8 cellular contexts compared by ENCODE assay signal in genomic region chr11:65381721-65382035, GRCh38. TPM values are rescaled to one million over a fixed set of nuclear protein-coding genes. Genes with fewer than 3 reads are reported as not detected.
DNase-seq lines count a peak whose midpoint lies in the region; ATAC-seq and TF ChIP-seq lines count a peak whose summit lies in the region.

No MANE protein-coding gene starts in this region.

- peak; percentile 50 for DNase-seq in GM03348 (ENCODE audit: low spot score)
- DNase-seq in HFF-Myc (ENCODE audit: extremely low read depth, low read depth), result no peak
- DNase-seq in SK-N-DZ (ENCODE audit: low spot score), result peak; percentile 37
- DNase-seq in epithelial cell of prostate (ENCODE audit: low read depth, low spot score), result peak; percentile 64
- DNase-seq in non-pigmented ciliary epithelial cell (ENCODE audit: low read depth), result peak; percentile 30
- DNase-seq in globus pallidus (ENCODE audit: low spot score), result no peak
- no peak for DNase-seq in activated effector memory CD4-positive, alpha-beta T cell treated with anti-CD3 and anti-CD28 coated beads, Interleukin-2, amount 50 U/mL, for 16 hours

- peak overlapping the region; percentile 99 for H3K27ac ChIP-seq in epithelial cell of prostate

- ATAC-seq in GM21529 (IDR thresholded peaks at IDR 0.05; ENCODE audit: unreplicated experiment), result no peak

- H3K4me3 ChIP-seq in HFF-Myc (replicated peaks; ENCODE audit: low read depth, low read length), result peak overlapping the region; percentile 32

- TF ChIP-seq CTCF in HFF-Myc (IDR thresholded peaks at IDR 0.05; ENCODE audit: low read depth, low read length, missing control alignments), result no peak

RNA-seq across cellular contexts. Expression of gene SLC25A45, which starts 0.8 kb away (rescaled TPM):
- polyA plus RNA-seq in SK-N-DZ (2014; cell fraction: cytosol; rRNA removed), result 2.4 and 3.9 TPM in 2 replicates
- 2.0 and 7.1 TPM in 2 replicates for polyA plus RNA-seq in SK-N-DZ (2014; cell fraction: nucleus; rRNA removed)

RNA-seq across cellular contexts. Expression of gene FRMD8, which starts 4.8 kb away (rescaled TPM):
- polyA plus RNA-seq in SK-N-DZ (2014; cell fraction: cytosol; rRNA removed), result 25.3 and 31.8 TPM in 2 replicates
- 28.6 and 39.3 TPM in 2 replicates for polyA plus RNA-seq in SK-N-DZ (2014; cell fraction: nucleus; rRNA removed)

RNA-seq across cellular contexts. Expression of gene TIGD3, which starts 27.1 kb away (rescaled TPM):
- polyA plus RNA-seq in SK-N-DZ (2014; cell fraction: cytosol; rRNA removed), result 6.0 and 6.7 TPM in 2 replicates
- polyA plus RNA-seq in SK-N-DZ (2014; cell fraction: nucleus; rRNA removed), result 4.2 and 5.5 TPM in 2 replicates

RNA-seq across cellular contexts. Expression of gene NEAT1, which starts 40.9 kb away (rescaled TPM):
- polyA plus RNA-seq in SK-N-DZ (2014; cell fraction: cytosol; rRNA removed), result 15.6 and 18.2 TPM in 2 replicates
- polyA plus RNA-seq in SK-N-DZ (2014; cell fraction: nucleus; rRNA removed), result 45.6 and 148 TPM in 2 replicates

RNA-seq across cellular contexts. Expression of gene DPF2, which starts 48.0 kb away (rescaled TPM):
- 41.3 and 44.7 TPM in 2 replicates for polyA plus RNA-seq in SK-N-DZ (2014; cell fraction: cytosol; rRNA removed)
- polyA plus RNA-seq in SK-N-DZ (2014; cell fraction: nucleus; rRNA removed), result 38.9 and 45.8 TPM in 2 replicates

Comparison
In these comparisons a context has a peak if more than half of its experiments do, and no peak if none do; other contexts are left out.
1. DNase-seq: peak in GM03348 (single experiment), SK-N-DZ (single experiment), epithelial cell of prostate (single experiment) and non-pigmented ciliary epithelial cell (single experiment); none in HFF-Myc (single experiment), globus pallidus (single experiment) and activated effector memory CD4-positive, alpha-beta T cell treated with anti-CD3 and anti-CD28 coated beads, Interleukin-2, amount 50 U/mL, for 16 hours (single experiment).